In genomic region chr15:90874986-90875385, GRCh38 we compare ENCODE assay signal across 1 cellular context. TPM values are rescaled to one million over a fixed set of nuclear protein-coding genes. Genes with fewer than 3 reads are reported as not detected.
"Had no signal": no experiment of that assay in that cellular context is flagged by ENCODE, and none has a peak within 500 bp of the region (broad histone marks: within the 10 kb centered on the region; RNA-seq: fewer than 3 reads in every experiment).

No MANE protein-coding gene starts in this region.

RNA-seq across cellular contexts. Expression of gene FES, which starts 9.3 kb away (rescaled TPM):
- polyA plus RNA-seq: naive thymus-derived CD4-positive, alpha-beta T cell had no signal
